In genomic region chr7:46015107-46015868, GRCh38 we compare ENCODE assay signal across 11 cellular contexts.
DNase-seq lines count a peak whose midpoint lies in the region; ATAC-seq, FAIRE-seq and TF ChIP-seq lines count a peak whose summit lies in the region.
"Had no signal": no experiment of that assay in that cellular context is flagged by ENCODE, and none has a peak within 500 bp of the region (broad histone marks: within the 10 kb centered on the region; RNA-seq: fewer than 3 reads in every experiment).

No MANE protein-coding gene starts in this region.

- peak overlapping the region; percentile 70 for H3K27ac Mint-ChIP-seq in neural progenitor cell
- H3K27ac Mint-ChIP-seq: T-helper 1 cell treated with Interleukin-12 subunit alpha and Interleukin-12 subunit beta and Interleukin-4 antibody, amounts not matched to agents 30 μg/mL and 1 μg/mL, for 36 hours had no signal

- H3K27me3 Mint-ChIP-seq in neural progenitor cell (ENCODE audit: insufficient read depth, low read depth), result no peaks in the 10 kb centered on the region

- peak overlapping the region; percentile 9 for H3K4me3 ChIP-seq in neural progenitor cell

- H3K27ac ChIP-seq in neural progenitor cell, result peak overlapping the region; percentile 25

- no peaks in the 10 kb centered on the region for H4K20me1 ChIP-seq in neural progenitor cell (ENCODE audit: low read depth)

- H3K4me2 ChIP-seq in neural progenitor cell, result peak overlapping the region; percentile 70

- ATAC-seq in left cardiac atrium, result peak; percentile 65 to 88
- ATAC-seq in HG03378 (IDR thresholded peaks at IDR 0.05; ENCODE audit: unreplicated experiment), result no peak
- no peak for ATAC-seq in GM21619 (IDR thresholded peaks at IDR 0.05; ENCODE audit: unreplicated experiment)

- DNase-seq in ELF-1 (ENCODE audit: low read depth, low spot score), result peak; percentile 94
- no peak for DNase-seq in RCC 7860 (ENCODE audit: low spot score)
- DNase-seq in left cardiac atrium, result peak; percentile 34
- DNase-seq in neural progenitor cell (ENCODE audit: low spot score), result peak; percentile 96
- no peak for DNase-seq in NK-92 treated with Interleukin-12 subunit alpha and Interleukin-12 subunit beta, amount 100 ng/mL, for 24 hours (lab: John Stamatoyannopoulos, UW)
- no peak for DNase-seq in NCI-H510A (lab: John Stamatoyannopoulos, UW)
- DNase-seq: NCI-H510A treated with DMSO at 0.1 percent for 48 hours had no signal

- no peak overlapping the region for H2AFZ ChIP-seq in neural progenitor cell (replicated peaks)

- no peak overlapping the region for H3K4me3 Mint-ChIP-seq in neural progenitor cell
- H3K4me3 Mint-ChIP-seq: central memory CD8-positive, alpha-beta T cell; T-helper 1 cell treated with Interleukin-12 subunit alpha and Interleukin-12 subunit beta and Interleukin-4 antibody, amounts not matched to agents 30 μg/mL and 1 μg/mL, for 36 hours had no signal

- H3K27me3 ChIP-seq in neural progenitor cell, result no peaks in the 10 kb centered on the region

- intact Hi-C loops in left cardiac atrium (cut with DNase I), result no loop called here

- H3K36me3 ChIP-seq in neural progenitor cell, result no peaks in the 10 kb centered on the region

- no peaks in the 10 kb centered on the region for H3F3A ChIP-seq in neural progenitor cell (ENCODE audit: low read depth)

- no peak overlapping the region for H3K9ac ChIP-seq in neural progenitor cell

- H3K4me1 Mint-ChIP-seq in neural progenitor cell, result peaks cover 10% of the 10 kb centered on the region
- H3K4me1 Mint-ChIP-seq: central memory CD8-positive, alpha-beta T cell had no signal

- H3K79me2 ChIP-seq in neural progenitor cell (ENCODE audit: low read depth), result no peaks in the 10 kb centered on the region

- no peaks in the 10 kb centered on the region for H3K36me3 Mint-ChIP-seq in neural progenitor cell

- H3K9me3 ChIP-seq in neural progenitor cell (ENCODE audit: low read depth), result no peaks in the 10 kb centered on the region

- peak; percentile 9 for TF ChIP-seq CTCF in neural progenitor cell (IDR thresholded peaks at IDR 0.05)

- peaks cover 12% of the 10 kb centered on the region for H3K9me3 Mint-ChIP-seq in neural progenitor cell
- H3K9me3 Mint-ChIP-seq: T-helper 1 cell treated with Interleukin-12 subunit alpha and Interleukin-12 subunit beta and Interleukin-4 antibody, amounts not matched to agents 30 μg/mL and 1 μg/mL, for 36 hours had no signal

- peaks cover 37% of the 10 kb centered on the region for H3K4me1 ChIP-seq in neural progenitor cell

- peak; percentile 38 for FAIRE-seq in RCC 7860 (lab: Jason Lieb, UNC)

Comparison
In these comparisons a context has a peak if more than half of its experiments do, and no peak if none do; other contexts are left out.
1. DNase-seq: peak in ELF-1 (single experiment), left cardiac atrium (single experiment) and neural progenitor cell (single experiment); none in RCC 7860 (single experiment), NK-92 treated with Interleukin-12 subunit alpha and Interleukin-12 subunit beta, amount 100 ng/mL, for 24 hours (single experiment) and NCI-H510A (single experiment).
2. ATAC-seq: peak in left cardiac atrium (2 of 2); none in HG03378 (single experiment) and GM21619 (single experiment).